17 cellular contexts compared by ENCODE assay signal in genomic region chr5:57032151-57032551, GRCh38.
DNase-seq lines count a peak whose midpoint lies in the region; ATAC-seq and TF ChIP-seq lines count a peak whose summit lies in the region.
"Had no signal": no experiment of that assay in that cellular context is flagged by ENCODE, and none has a peak within 500 bp of the region (broad histone marks: within the 10 kb centered on the region; RNA-seq: fewer than 3 reads in every experiment).

No MANE protein-coding gene starts in this region.

- H3K36me3 Mint-ChIP-seq in IgD-negative memory B cell, result no peaks in the 10 kb centered on the region

- peak overlapping the region in 2 of 3 donors; percentile 37 to 39 for H3K27ac Mint-ChIP-seq in IgD-negative memory B cell
- H3K27ac Mint-ChIP-seq: GM23338, progenitor cell of endocrine pancreas had no signal

- H3K36me3 ChIP-seq in left lung, result no peaks in the 10 kb centered on the region

- H3K27ac ChIP-seq in left lung, result no peak overlapping the region

- ATAC-seq in left lung (peak; percentile 86), GM21390 (IDR thresholded peaks at IDR 0.05; ENCODE audit: unreplicated experiment) (no peak)
- ATAC-seq: CD8-positive, alpha-beta T cell; GM23338; SK-N-SH treated with all-trans-retinoic acid at 6 μM for 48 hours had no signal

- H3K4me1 Mint-ChIP-seq in IgD-negative memory B cell, result peaks cover 16 to 24% (median 23%) of the 10 kb centered on the region in 3 donors

- no peak for TF ChIP-seq CTCF in left lung (IDR thresholded peaks at IDR 0.05)

- H3K27me3 ChIP-seq in left lung, result no peaks in the 10 kb centered on the region

- in situ Hi-C loops in SK-MEL-5 (cut with HindIII; ENCODE audit: low pct_unique_long_range_greater_than_20kb, low sequenced_read_pairs), result no loop called here

- H3K9me3 Mint-ChIP-seq in IgD-negative memory B cell, result no peaks in the 10 kb centered on the region
- H3K9me3 Mint-ChIP-seq: CD8-positive, alpha-beta T cell; GM23338 had no signal

- H3K4me3 ChIP-seq in left lung, result no peak overlapping the region
- H3K4me3 ChIP-seq: GM23338 had no signal

- intact Hi-C loops in left lung (cut with DNase I), result no loop called here

- DNase-seq in CD1c-positive myeloid dendritic cell (ENCODE audit: extremely low spot score) (peak; percentile 9), SK-MEL-5 (ENCODE audit: low read depth, low spot score) (peak; percentile 49), left lung (no peak), NCI-H146 (lab: John Stamatoyannopoulos, UW) (no peak), midbrain (lab: John Stamatoyannopoulos, UW) (no peak), epidermal melanocyte (ENCODE audit: insufficient read length, low spot score) (no peak)
- DNase-seq: activated CD4-positive, CD25-positive, alpha-beta regulatory T cell; activated T-cell treated with anti-CD3 and anti-CD28 coated beads, Interleukin-2, amount 50 U/mL, for 1 hour; anterior cingulate cortex; CD8-positive, alpha-beta T cell; NCI-H2081; stimulated activated CD4-positive, alpha-beta T cell treated with anti-CD3 and anti-CD28 coated beads, Interleukin-2, amount 100 ng/mL, for 48 hours had no signal

- no peaks in the 10 kb centered on the region for H3K4me1 ChIP-seq in left lung

- H3K4me3 Mint-ChIP-seq in IgD-negative memory B cell, result peak overlapping the region in 1 of 4 donors; percentile 85
- H3K4me3 Mint-ChIP-seq: GM23338 had no signal

- H3K9me3 ChIP-seq in left lung, result no peaks in the 10 kb centered on the region

- H3K27me3 Mint-ChIP-seq in IgD-negative memory B cell, result peaks cover 1% of the 10 kb centered on the region

Comparison
In these comparisons a context has a peak if more than half of its experiments do, and no peak if none do; other contexts are left out.
1. DNase-seq: peak in CD1c-positive myeloid dendritic cell (single experiment) and SK-MEL-5 (single experiment); none in left lung (0 of 2), NCI-H146 (single experiment), midbrain (single experiment) and epidermal melanocyte (single experiment).